15 cellular contexts compared by ENCODE assay signal in genomic region chr9:90795879-90796317, GRCh38. TPM values are rescaled to one million over a fixed set of nuclear protein-coding genes. Genes with fewer than 3 reads are reported as not detected.
DNase-seq lines count a peak whose midpoint lies in the region; ATAC-seq and TF ChIP-seq lines count a peak whose summit lies in the region.
"Had no signal": no experiment of that assay in that cellular context is flagged by ENCODE, and none has a peak within 500 bp of the region (broad histone marks: within the 10 kb centered on the region; RNA-seq: fewer than 3 reads in every experiment).

No MANE protein-coding gene starts in this region.

- H3K27me3 ChIP-seq in Loucy (ENCODE audit: insufficient read depth, low read length, poor library complexity, severe bottlenecking) (no peaks in the 10 kb centered on the region), Peyer's patch (no peaks in the 10 kb centered on the region), BE2C (peaks cover 41% of the 10 kb centered on the region)

- peaks cover 4% of the 10 kb centered on the region for H3K9me3 Mint-ChIP-seq in activated B cell treated with CpG ODN at 0.5 μM for 24 hours

- no peak for TF ChIP-seq POLR2A in Peyer's patch (IDR thresholded peaks at IDR 0.05)

- H3K36me3 Mint-ChIP-seq in activated B cell treated with CpG ODN at 0.5 μM for 24 hours (ENCODE audit: low read depth), result no peaks in the 10 kb centered on the region

- CTCF ChIA-PET in activated B cell treated with CpG ODN at 0.5 μM for 24 hours (lab: Charles Lee), result no interaction called here

- peaks cover 3% of the 10 kb centered on the region; the same call in 1 of the 2 replicates for H3K79me2 ChIP-seq in Loucy (ENCODE audit: insufficient read depth, low read length)

- peak overlapping the region; percentile 79 for H2AFZ ChIP-seq in Loucy (ENCODE audit: low read length)

- no peak overlapping the region for H3K9ac ChIP-seq in Loucy (ENCODE audit: low read depth, low read length, poor library complexity, severe bottlenecking)

- no peaks in the 10 kb centered on the region for H3F3A ChIP-seq in Loucy (ENCODE audit: low read depth)

- H3K27ac Mint-ChIP-seq in activated B cell treated with CpG ODN at 0.5 μM for 24 hours, result peak overlapping the region; percentile 89

- no peaks in the 10 kb centered on the region for H3K36me3 ChIP-seq in Loucy (ENCODE audit: insufficient read depth, low read length)
- H3K36me3 ChIP-seq in Peyer's patch, result no peaks in the 10 kb centered on the region
- H3K36me3 ChIP-seq in BE2C, result no peaks in the 10 kb centered on the region
- H3K36me3 ChIP-seq: gastrocnemius medialis had no signal

- H3K4me1 ChIP-seq in Loucy (ENCODE audit: insufficient read depth, low read length, poor library complexity, severe bottlenecking), result peaks cover 23% of the 10 kb centered on the region
- H3K4me1 ChIP-seq in Peyer's patch, result peaks cover 0 to 9% (median 0%) of the 10 kb centered on the region in 4 donors
- H3K4me1 ChIP-seq in BE2C, result no peaks in the 10 kb centered on the region
- H3K4me1 ChIP-seq: gastrocnemius medialis had no signal

- no peak overlapping the region for H3K4me2 ChIP-seq in Loucy (ENCODE audit: low read depth, low read length, poor library complexity, severe bottlenecking)

- H3K27ac ChIP-seq in Peyer's patch, result peak overlapping the region in 2 of 4 donors; percentile 30 to 56
- H3K27ac ChIP-seq: 22Rv1, gastrocnemius medialis had no signal

- no peaks in the 10 kb centered on the region for H3K9me3 ChIP-seq in Loucy (ENCODE audit: insufficient read depth, low read depth, low read length)
- H3K9me3 ChIP-seq in Peyer's patch, result no peaks in the 10 kb centered on the region
- H3K9me3 ChIP-seq in BE2C, result no peaks in the 10 kb centered on the region
- H3K9me3 ChIP-seq: gastrocnemius medialis had no signal

- no peaks in the 10 kb centered on the region for H3K27me3 Mint-ChIP-seq in activated B cell treated with CpG ODN at 0.5 μM for 24 hours

- no peak overlapping the region for H3K4me3 ChIP-seq in Loucy (ENCODE audit: low read length, poor library complexity, severe bottlenecking)
- H3K4me3 ChIP-seq in Peyer's patch, result no peak overlapping the region
- no peak overlapping the region for H3K4me3 ChIP-seq in BE2C (ENCODE audit: low read depth, low read length)
- H3K4me3 ChIP-seq: gastrocnemius medialis had no signal

- no peaks in the 10 kb centered on the region for H3K9me2 ChIP-seq in Loucy (replicated peaks; ENCODE audit: low read depth, low read length)

- TF ChIP-seq CTCF in Loucy (conservative IDR thresholded peaks at IDR 0.05; ENCODE audit: low read length) (no peak), activated B cell treated with CpG ODN at 0.5 μM for 24 hours (IDR thresholded peaks at IDR 0.05) (no peak), Peyer's patch (IDR thresholded peaks at IDR 0.05) (no peak), BE2C (IDR thresholded peaks at IDR 0.05; ENCODE audit: low read depth, low read length) (no peak)

- no peaks in the 10 kb centered on the region for H4K20me1 ChIP-seq in Loucy (ENCODE audit: insufficient read depth, low read length, poor library complexity, severe bottlenecking)

- POLR2A ChIA-PET in activated B cell treated with CpG ODN at 0.5 μM for 24 hours (lab: Charles Lee), result interaction anchor here (0.6 to 3.2 kb wide), 7 partner anchors 9 to 1358 kb away, joined by 4 to 17 read pairs (median 6); no protein-coding TSS in a partner anchor

- intact Hi-C loops in Right ventricle myocardium inferior (cut with DNase I), result no loop called here
- intact Hi-C loops in cardiac septum (cut with DNase I), result no loop called here
- intact Hi-C loops in activated B cell treated with CpG ODN at 0.5 μM for 24 hours (cut with micrococcal nuclease), result loop anchor here (1.0 to 10.0 kb wide), 3 partner anchors 8 to 1091 kb away; no protein-coding TSS in a partner anchor
- intact Hi-C loops in posterior vena cava (cut with DNase I), result no loop called here

- DNase-seq in Right ventricle myocardium inferior (ENCODE audit: missing footprints) (no peak), cardiac septum (ENCODE audit: low spot score) (no peak), activated B cell treated with CpG ODN at 0.5 μM for 24 hours (no peak), Peyer's patch (no peak), BE2C (no peak), posterior vena cava (ENCODE audit: low spot score) (no peak), SK-N-DZ (ENCODE audit: low spot score) (no peak)
- DNase-seq: gastrocnemius medialis; NCI-H1105 treated with DMSO at 0.1 percent for 48 hours; NCI-H69; occipital lobe; stimulated activated naive CD4-positive, alpha-beta T cell treated with Interleukin-2 at 50 U/mL for 16 hours had no signal

- H3K4me3 Mint-ChIP-seq in activated B cell treated with CpG ODN at 0.5 μM for 24 hours, result peak overlapping the region; percentile 50

- ATAC-seq in Right ventricle myocardium inferior, result peak; percentile 50
- peak; percentile 56 for ATAC-seq in activated B cell treated with CpG ODN at 0.5 μM for 24 hours (ENCODE audit: low read depth)
- ATAC-seq: gastrocnemius medialis, HCT116 had no signal

- peaks cover 72% of the 10 kb centered on the region for H3K4me1 Mint-ChIP-seq in activated B cell treated with CpG ODN at 0.5 μM for 24 hours

RNA-seq across cellular contexts. Expression of gene SYK, which starts 5.7 kb away (rescaled TPM):
- 4.2 TPM for total RNA-seq in Right ventricle myocardium inferior
- total RNA-seq in cardiac septum, result 4.7 TPM
- total RNA-seq in activated B cell treated with CpG ODN at 0.5 μM for 24 hours, result 222 and 237 TPM in 2 replicates
- total RNA-seq in Peyer's patch, result 10 to 100 TPM; 48.7 to 81.7 (median 60.0) TPM
- polyA plus RNA-seq in BE2C (2012; ENCODE audit: insufficient read depth, insufficient read length, low read depth), result not detected
- 10 to 100 TPM; 13.2 to 19.5 TPM for total RNA-seq in posterior vena cava
- polyA plus RNA-seq in SK-N-DZ (2014; cell fraction: cytosol; rRNA removed), result 0.01 TPM in 1 of 2 replicates, not detected in the other
- not detected in 2 replicates for polyA plus RNA-seq in SK-N-DZ (2014; cell fraction: nucleus; rRNA removed)
